ENCODE assay signal across 2 cellular contexts in the genomic region with DNA sequence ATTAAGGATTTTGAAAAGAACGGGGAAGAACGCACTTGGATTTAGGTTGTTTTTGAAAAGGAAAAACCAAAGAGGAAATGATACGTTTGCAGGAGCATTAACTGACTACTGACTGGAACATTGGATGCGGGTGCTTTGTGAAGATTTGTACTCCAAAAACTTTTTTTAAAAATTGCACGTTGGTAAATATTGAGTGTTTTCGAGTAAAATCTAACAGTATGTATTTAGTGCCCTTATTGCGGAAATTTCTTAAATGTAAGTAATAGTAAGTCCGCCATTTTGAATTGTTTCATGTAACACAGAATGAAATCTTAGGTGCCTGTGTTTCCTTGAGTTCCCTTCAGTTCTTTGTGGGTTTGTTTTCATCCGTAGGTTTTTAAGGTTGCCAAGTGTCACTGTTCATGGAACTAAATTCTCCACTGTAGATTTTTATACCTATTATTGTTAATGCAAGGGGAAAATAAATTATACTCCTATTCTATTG.
TF ChIP-seq lines count a peak whose summit lies in the region.

No MANE protein-coding gene starts in this region.

TF ChIP-seq in IMR-90, 13 proteins besides CTCF, POLR2A, EP300 and RAD21 (continued from another document):
- TF ChIP-seq, protein P1, sequence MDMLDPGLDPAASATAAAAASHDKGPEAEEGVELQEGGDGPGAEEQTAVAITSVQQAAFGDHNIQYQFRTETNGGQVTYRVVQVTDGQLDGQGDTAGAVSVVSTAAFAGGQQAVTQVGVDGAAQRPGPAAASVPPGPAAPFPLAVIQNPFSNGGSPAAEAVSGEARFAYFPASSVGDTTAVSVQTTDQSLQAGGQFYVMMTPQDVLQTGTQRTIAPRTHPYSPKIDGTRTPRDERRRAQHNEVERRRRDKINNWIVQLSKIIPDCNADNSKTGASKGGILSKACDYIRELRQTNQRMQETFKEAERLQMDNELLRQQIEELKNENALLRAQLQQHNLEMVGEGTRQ (IDR thresholded peaks at IDR 0.05; ENCODE audit: low read depth, low read length), result no peak
TF ChIP-seq in IMR-90: peak in this region for 0.

TF ChIP-seq in neural cell, 6 proteins besides CTCF, POLR2A, EP300 and RAD21 (continued from another document):
- TF ChIP-seq, protein P2, sequence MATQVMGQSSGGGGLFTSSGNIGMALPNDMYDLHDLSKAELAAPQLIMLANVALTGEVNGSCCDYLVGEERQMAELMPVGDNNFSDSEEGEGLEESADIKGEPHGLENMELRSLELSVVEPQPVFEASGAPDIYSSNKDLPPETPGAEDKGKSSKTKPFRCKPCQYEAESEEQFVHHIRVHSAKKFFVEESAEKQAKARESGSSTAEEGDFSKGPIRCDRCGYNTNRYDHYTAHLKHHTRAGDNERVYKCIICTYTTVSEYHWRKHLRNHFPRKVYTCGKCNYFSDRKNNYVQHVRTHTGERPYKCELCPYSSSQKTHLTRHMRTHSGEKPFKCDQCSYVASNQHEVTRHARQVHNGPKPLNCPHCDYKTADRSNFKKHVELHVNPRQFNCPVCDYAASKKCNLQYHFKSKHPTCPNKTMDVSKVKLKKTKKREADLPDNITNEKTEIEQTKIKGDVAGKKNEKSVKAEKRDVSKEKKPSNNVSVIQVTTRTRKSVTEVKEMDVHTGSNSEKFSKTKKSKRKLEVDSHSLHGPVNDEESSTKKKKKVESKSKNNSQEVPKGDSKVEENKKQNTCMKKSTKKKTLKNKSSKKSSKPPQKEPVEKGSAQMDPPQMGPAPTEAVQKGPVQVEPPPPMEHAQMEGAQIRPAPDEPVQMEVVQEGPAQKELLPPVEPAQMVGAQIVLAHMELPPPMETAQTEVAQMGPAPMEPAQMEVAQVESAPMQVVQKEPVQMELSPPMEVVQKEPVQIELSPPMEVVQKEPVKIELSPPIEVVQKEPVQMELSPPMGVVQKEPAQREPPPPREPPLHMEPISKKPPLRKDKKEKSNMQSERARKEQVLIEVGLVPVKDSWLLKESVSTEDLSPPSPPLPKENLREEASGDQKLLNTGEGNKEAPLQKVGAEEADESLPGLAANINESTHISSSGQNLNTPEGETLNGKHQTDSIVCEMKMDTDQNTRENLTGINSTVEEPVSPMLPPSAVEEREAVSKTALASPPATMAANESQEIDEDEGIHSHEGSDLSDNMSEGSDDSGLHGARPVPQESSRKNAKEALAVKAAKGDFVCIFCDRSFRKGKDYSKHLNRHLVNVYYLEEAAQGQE (IDR thresholded peaks at IDR 0.05; ENCODE audit: borderline replicate concordance), result no peak
- peak; percentile 11 for TF ChIP-seq SMC3 (conservative IDR thresholded peaks at IDR 0.05; ENCODE audit: poor library complexity)
